13 cellular contexts compared by ENCODE assay signal in the genomic region with DNA sequence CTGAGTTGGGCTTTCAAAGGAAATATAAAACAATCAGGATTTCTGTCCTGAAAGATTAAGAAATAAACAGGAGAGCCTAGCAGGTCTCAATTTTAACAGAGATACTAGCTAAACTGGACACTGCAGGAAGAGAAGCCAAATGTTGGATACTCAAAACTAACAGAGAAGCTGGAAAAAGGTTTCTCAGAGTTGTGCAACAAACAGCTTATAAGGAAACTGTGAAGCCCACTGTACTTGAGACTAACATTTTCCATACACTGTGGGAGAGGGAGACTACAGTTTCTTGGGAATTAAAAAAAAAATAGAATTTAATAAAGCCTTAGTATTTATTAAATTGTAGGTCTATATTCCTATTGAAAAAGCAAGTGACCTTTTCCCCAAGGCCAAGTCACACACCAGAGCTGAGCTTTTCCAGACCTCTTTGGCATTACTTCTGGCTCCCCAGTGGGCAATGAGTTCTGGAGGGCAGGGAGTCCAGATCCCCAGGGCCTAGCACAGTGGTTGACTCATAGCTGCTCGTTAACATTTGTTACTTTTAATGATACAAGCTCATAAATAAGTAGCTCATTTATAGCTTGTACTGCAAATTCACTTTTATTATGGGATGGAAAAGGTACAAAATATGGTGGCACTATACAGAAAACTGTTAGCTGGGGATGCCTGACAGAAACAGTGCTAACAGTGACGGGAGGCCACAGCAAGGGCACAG.
DNase-seq lines count a peak whose midpoint lies in the region; TF ChIP-seq lines count a peak whose summit lies in the region.
"Had no signal": no experiment of that assay in that cellular context is flagged by ENCODE, and none has a peak within 500 bp of the region (broad histone marks: within the 10 kb centered on the region; RNA-seq: fewer than 3 reads in every experiment).

No MANE protein-coding gene starts in this region.

- H3K4me3 ChIP-seq in fibroblast of the aortic adventitia (ENCODE audit: low read depth, low read length) (no peak overlapping the region), trophoblast cell (ENCODE audit: low read depth, low read length) (no peak overlapping the region), MM.1S (ENCODE audit: low read length) (no peak overlapping the region)
- H3K4me3 ChIP-seq: suprapubic skin had no signal

- H3K4me2 ChIP-seq in trophoblast cell (ENCODE audit: low read length), result no peak overlapping the region
- no peak overlapping the region for H3K4me2 ChIP-seq in MM.1S (ENCODE audit: low read depth, low read length)

- DNase-seq in AG20443 (ENCODE audit: low spot score), result peak; percentile 30
- peak; percentile 60 for DNase-seq in NCI-H69 (lab: John Stamatoyannopoulos, UW)
- peak; percentile 64 for DNase-seq in fibroblast of the aortic adventitia (ENCODE audit: low read depth)
- no peak for DNase-seq in trophoblast cell
- no peak for DNase-seq in GM10248 (ENCODE audit: extremely low spot score)
- DNase-seq in activated effector memory CD4-positive, alpha-beta T cell treated with anti-CD3 and anti-CD28 coated beads, Interleukin-2, amount 50 U/mL, for 16 hours, result no peak
- DNase-seq in MM.1S, result no peak
- no peak for DNase-seq in activated T-cell treated with anti-CD3 and anti-CD28 coated beads, Interleukin-2, amount 50 U/mL, for 1 hour
- DNase-seq: activated T-cell treated with anti-CD3 and anti-CD28 coated beads, Interleukin-2, amount 50 U/mL, for 48 hours; NCI-H510A treated with DMSO at 0.1 percent for 48 hours; SHP77 had no signal

- peak overlapping the region; percentile 55 for H4K91ac ChIP-seq in trophoblast cell (ENCODE audit: low read depth, low read length)

- TF ChIP-seq CTCF in fibroblast of the aortic adventitia (IDR thresholded peaks at IDR 0.05; ENCODE audit: insufficient read depth, low read length) (no peak), GM10248 (IDR thresholded peaks at IDR 0.05; ENCODE audit: control extremely low read depth, extremely low read depth, low read depth, missing control alignments) (no peak), MM.1S (IDR thresholded peaks at IDR 0.05; ENCODE audit: low read length) (no peak)

- peak overlapping the region; percentile 65 for H3K27ac ChIP-seq in trophoblast cell (ENCODE audit: low read depth, low read length)
- no peak overlapping the region for H3K27ac ChIP-seq in MM.1S (ENCODE audit: low read length)
- H3K27ac ChIP-seq: parathyroid adenoma, suprapubic skin had no signal

- peak overlapping the region; percentile 89 for H2BK12ac ChIP-seq in trophoblast cell (ENCODE audit: low read length)

- no peak overlapping the region for H3K23ac ChIP-seq in trophoblast cell (ENCODE audit: low read length)

- no peak overlapping the region for H2BK5ac ChIP-seq in trophoblast cell (ENCODE audit: low read depth, low read length, poor library complexity)

- H3K4ac ChIP-seq in trophoblast cell (ENCODE audit: low read depth, low read length), result no peak overlapping the region

- peak overlapping the region; percentile 66 for H2BK120ac ChIP-seq in trophoblast cell (ENCODE audit: insufficient read depth, low read length, poor library complexity)

- no peaks in the 10 kb centered on the region for H3K79me1 ChIP-seq in trophoblast cell (ENCODE audit: low read length)

- peak overlapping the region; percentile 30 for H3K14ac ChIP-seq in trophoblast cell (ENCODE audit: low read length)

- no peak overlapping the region for H4K8ac ChIP-seq in trophoblast cell (ENCODE audit: low read depth, low read length)

- H2AFZ ChIP-seq in trophoblast cell (ENCODE audit: insufficient read depth, low read length, poor library complexity) (no peak overlapping the region), MM.1S (ENCODE audit: low read length) (no peak overlapping the region)
- H2AFZ ChIP-seq: parathyroid adenoma had no signal

- no peak overlapping the region for H3K18ac ChIP-seq in trophoblast cell (ENCODE audit: low read length)

- H3K9me2 ChIP-seq in MM.1S (replicated peaks; ENCODE audit: insufficient read depth, low read length), result no peaks in the 10 kb centered on the region

- H3K36me3 ChIP-seq in trophoblast cell (ENCODE audit: control insufficient read depth in 1 of 2, insufficient read depth in 2 of 2, low read length in 2 of 2) (no peaks in the 10 kb centered on the region), MM.1S (replicated peaks; ENCODE audit: insufficient read depth, low read length) (peaks cover 9% of the 10 kb centered on the region; the same call in 1 of the 2 replicates)

- peaks cover 27% of the 10 kb centered on the region for H3F3A ChIP-seq in MM.1S (ENCODE audit: insufficient read depth, low read length)

- H2AK5ac ChIP-seq in trophoblast cell (ENCODE audit: low read length), result no peak overlapping the region

- no peaks in the 10 kb centered on the region for H3K9me3 ChIP-seq in trophoblast cell (ENCODE audit: insufficient read depth, low read depth, low read length)
- no peaks in the 10 kb centered on the region for H3K9me3 ChIP-seq in MM.1S (replicated peaks; ENCODE audit: insufficient read depth, low read length)
- H3K9me3 ChIP-seq: suprapubic skin had no signal

- no peak overlapping the region for H3K9ac ChIP-seq in trophoblast cell (ENCODE audit: low read length)
- H3K9ac ChIP-seq in MM.1S (ENCODE audit: low read length), result no peak overlapping the region
- H3K9ac ChIP-seq: parathyroid adenoma had no signal

- CTCF ChIA-PET in GM10248 (lab: Yijun Ruan, JAX), result interaction anchor here (1.2 to 4.9 kb wide), 3 partner anchors 8 to 29 kb away, joined by 3 to 31 read pairs (median 4); no protein-coding TSS in a partner anchor

- no peaks in the 10 kb centered on the region for H3K79me2 ChIP-seq in trophoblast cell (ENCODE audit: control insufficient read depth, insufficient read depth, low read length, poor library complexity)
- peaks cover 40% of the 10 kb centered on the region for H3K79me2 ChIP-seq in MM.1S (ENCODE audit: low read length)
- H3K79me2 ChIP-seq: parathyroid adenoma had no signal

- H3K27me3 ChIP-seq in trophoblast cell (ENCODE audit: insufficient read depth, low read length) (no peaks in the 10 kb centered on the region), MM.1S (replicated peaks; ENCODE audit: insufficient read depth, low read length) (no peaks in the 10 kb centered on the region)
- H3K27me3 ChIP-seq: suprapubic skin had no signal

- H3K4me1 ChIP-seq in trophoblast cell (ENCODE audit: control insufficient read depth in 1 of 2, insufficient read depth in 2 of 2, low read length in 2 of 2), result peaks cover 4 to 10% of the 10 kb centered on the region in 2 experiments
- peaks cover 60% of the 10 kb centered on the region for H3K4me1 ChIP-seq in MM.1S (ENCODE audit: low read length)
- H3K4me1 ChIP-seq: parathyroid adenoma had no signal

- no peaks in the 10 kb centered on the region for H4K20me1 ChIP-seq in MM.1S (ENCODE audit: insufficient read depth, low read length)

- H4K12ac ChIP-seq in trophoblast cell (ENCODE audit: low read depth, low read length), result no peak overlapping the region

- POLR2A ChIA-PET in GM10248 (lab: Yijun Ruan, JAX), result no interaction called here

- no CpG with 5 or more reads among the region's 2 CpGs for WGBS in trophoblast cell (ENCODE audit: extremely low coverage, insufficient coverage, insufficient read length)

Comparison
In these comparisons a context has a peak if more than half of its experiments do, and no peak if none do; other contexts are left out.
1. DNase-seq: peak in AG20443 (single experiment), NCI-H69 (single experiment) and fibroblast of the aortic adventitia (single experiment); none in trophoblast cell (0 of 2), GM10248 (single experiment), activated effector memory CD4-positive, alpha-beta T cell treated with anti-CD3 and anti-CD28 coated beads, Interleukin-2, amount 50 U/mL, for 16 hours (single experiment), MM.1S (single experiment) and activated T-cell treated with anti-CD3 and anti-CD28 coated beads, Interleukin-2, amount 50 U/mL, for 1 hour (single experiment).